8 cellular contexts compared by ENCODE assay signal in genomic region chr20:49937023-49937929, GRCh38. TPM values are rescaled to one million over a fixed set of nuclear protein-coding genes. Genes with fewer than 3 reads are reported as not detected.
DNase-seq lines count a peak whose midpoint lies in the region; ATAC-seq and TF ChIP-seq lines count a peak whose summit lies in the region.

No MANE protein-coding gene starts in this region.

- H4K20me1 ChIP-seq in PC-9 (ENCODE audit: insufficient read depth), result peaks cover 47% of the 10 kb centered on the region

- H3K4me3 ChIP-seq in AG09309 (ENCODE audit: control insufficient read depth, low read depth, low read length) (peak overlapping the region; percentile 89), PC-9 (peak overlapping the region; percentile 92), endocrine pancreas (ENCODE audit: control insufficient read depth, insufficient read depth, low read length) (peak overlapping the region; percentile 83), neuron (ENCODE audit: low read length) (peak overlapping the region; percentile 79)

- H3K4me1 ChIP-seq in PC-9 (replicated peaks; ENCODE audit: insufficient read depth) (peaks cover 35% of the 10 kb centered on the region), endocrine pancreas (ENCODE audit: control insufficient read depth, insufficient read depth, low read length) (peaks cover 3% of the 10 kb centered on the region), neuron (ENCODE audit: insufficient read depth, low read length) (peaks cover 14% of the 10 kb centered on the region)

- TSS peak; percentile 99 for BruUV-seq in PC-9 (replicated peaks; lab: Mats Ljungman, UMichigan)

- peaks cover 61% of the 10 kb centered on the region for H3K79me2 ChIP-seq in PC-9 (ENCODE audit: low read depth)

- H3K4me2 ChIP-seq in PC-9, result peak overlapping the region; percentile 98

- ATAC-seq in GM19324 (IDR thresholded peaks at IDR 0.05; ENCODE audit: low FRiP score, unreplicated experiment) (peak; percentile 5), HG02938 (IDR thresholded peaks at IDR 0.05; ENCODE audit: unreplicated experiment) (no peak)

- H3K9me2 ChIP-seq in PC-9 (ENCODE audit: insufficient read depth), result no peaks in the 10 kb centered on the region

- CTCF ChIA-PET in PC-9 (lab: Charles Lee), result no interaction called here

- H3K9me3 ChIP-seq in PC-9 (ENCODE audit: insufficient read depth, low read depth) (no peaks in the 10 kb centered on the region), endocrine pancreas (ENCODE audit: control insufficient read depth, low read length) (no peaks in the 10 kb centered on the region), neuron (ENCODE audit: low read length) (no peaks in the 10 kb centered on the region)

- TF ChIP-seq CTCF in AG09309 (IDR thresholded peaks at IDR 0.05; ENCODE audit: control insufficient read depth, insufficient read depth, low read depth, low read length, missing control alignments), result no peak
- TF ChIP-seq CTCF in PC-9 (conservative IDR thresholded peaks at IDR 0.05), result no peak

- H3F3A ChIP-seq in PC-9 (ENCODE audit: insufficient read depth, low read depth), result peaks cover 37% of the 10 kb centered on the region; the same call in 1 of the 2 replicates

- peak overlapping the region; percentile 81 for H2AFZ ChIP-seq in PC-9
- H2AFZ ChIP-seq in neuron (ENCODE audit: low read depth, low read length), result peak overlapping the region; percentile 92

- H3K9ac ChIP-seq in endocrine pancreas (ENCODE audit: control insufficient read depth, insufficient read depth, low read length), result peak overlapping the region; percentile 98

- no peak for DNase-seq in AG09309 (ENCODE audit: low read depth)
- DNase-seq in PC-9, result peak; percentile 35 to 79
- DNase-seq in SK-N-DZ (ENCODE audit: low spot score), result no peak
- no peak for DNase-seq in amniotic stem cell (lab: John Stamatoyannopoulos, UW)

- intact Hi-C loops in PC-9 (cut with micrococcal nuclease; ENCODE audit: unreplicated experiment), result loop anchor here (2.0 kb wide), 1 partner anchor 32 kb away; no protein-coding TSS in a partner anchor

- H3K27me3 ChIP-seq in PC-9 (ENCODE audit: insufficient read depth, low read depth), result no peaks in the 10 kb centered on the region
- no peaks in the 10 kb centered on the region for H3K27me3 ChIP-seq in endocrine pancreas (ENCODE audit: control insufficient read depth, insufficient read depth, low read length)
- no peaks in the 10 kb centered on the region for H3K27me3 ChIP-seq in neuron (ENCODE audit: insufficient read depth, low read length)

- POLR2A ChIA-PET in PC-9 (lab: Charles Lee; ENCODE audit: unreplicated experiment), result interaction anchor here (0.6 to 1.1 kb wide), 2 partner anchors 21 to 819 kb away, joined by 4 read pairs; no protein-coding TSS in a partner anchor

- H3K36me3 ChIP-seq in PC-9 (ENCODE audit: low read depth), result peaks cover 27% of the 10 kb centered on the region
- H3K36me3 ChIP-seq in endocrine pancreas (ENCODE audit: control insufficient read depth, insufficient read depth, low read length), result peaks cover 4% of the 10 kb centered on the region
- H3K36me3 ChIP-seq in neuron (ENCODE audit: insufficient read depth, low read length), result peaks cover 17% of the 10 kb centered on the region

- peak overlapping the region; percentile 69 for H3K27ac ChIP-seq in PC-9

RNA-seq across cellular contexts. Expression of gene RNF114, which starts 1.1 kb away (rescaled TPM):
- total RNA-seq in PC-9 (2021), result 92.5 and 125 TPM in 2 replicates
- polyA plus RNA-seq in SK-N-DZ (2014; cell fraction: cytosol; rRNA removed), result 138 and 182 TPM in 2 replicates
- 121 and 145 TPM in 2 replicates for polyA plus RNA-seq in SK-N-DZ (2014; cell fraction: nucleus; rRNA removed)

RNA-seq across cellular contexts. Expression of gene SPATA2, which starts 21.9 kb away (rescaled TPM):
- 7.3 and 10.9 TPM in 2 replicates for total RNA-seq in PC-9 (2021)
- 3.1 and 4.7 TPM in 2 replicates for polyA plus RNA-seq in SK-N-DZ (2014; cell fraction: cytosol; rRNA removed)
- 2.7 and 3.0 TPM in 2 replicates for polyA plus RNA-seq in SK-N-DZ (2014; cell fraction: nucleus; rRNA removed)

RNA-seq across cellular contexts. Expression of gene SNAI1, which starts 45.5 kb away (rescaled TPM):
- 2.2 and 3.6 TPM in 2 replicates for total RNA-seq in PC-9 (2021)
- polyA plus RNA-seq in SK-N-DZ (2014; cell fraction: cytosol; rRNA removed), result 5.7 TPM in 2 replicates
- polyA plus RNA-seq in SK-N-DZ (2014; cell fraction: nucleus; rRNA removed), result 4.5 and 6.7 TPM in 2 replicates

Comparison
In these comparisons a context has a peak if more than half of its experiments do, and no peak if none do; other contexts are left out.
1. DNase-seq: peak in PC-9 (2 of 2); none in AG09309 (single experiment), SK-N-DZ (single experiment) and amniotic stem cell (single experiment).
2. Peak in every context shown above with its lines, with median percentiles within 50 percentile points of each other: H3K4me3 ChIP-seq.